Comparison of ENCODE assay signal across 8 cellular contexts in the genomic region with DNA sequence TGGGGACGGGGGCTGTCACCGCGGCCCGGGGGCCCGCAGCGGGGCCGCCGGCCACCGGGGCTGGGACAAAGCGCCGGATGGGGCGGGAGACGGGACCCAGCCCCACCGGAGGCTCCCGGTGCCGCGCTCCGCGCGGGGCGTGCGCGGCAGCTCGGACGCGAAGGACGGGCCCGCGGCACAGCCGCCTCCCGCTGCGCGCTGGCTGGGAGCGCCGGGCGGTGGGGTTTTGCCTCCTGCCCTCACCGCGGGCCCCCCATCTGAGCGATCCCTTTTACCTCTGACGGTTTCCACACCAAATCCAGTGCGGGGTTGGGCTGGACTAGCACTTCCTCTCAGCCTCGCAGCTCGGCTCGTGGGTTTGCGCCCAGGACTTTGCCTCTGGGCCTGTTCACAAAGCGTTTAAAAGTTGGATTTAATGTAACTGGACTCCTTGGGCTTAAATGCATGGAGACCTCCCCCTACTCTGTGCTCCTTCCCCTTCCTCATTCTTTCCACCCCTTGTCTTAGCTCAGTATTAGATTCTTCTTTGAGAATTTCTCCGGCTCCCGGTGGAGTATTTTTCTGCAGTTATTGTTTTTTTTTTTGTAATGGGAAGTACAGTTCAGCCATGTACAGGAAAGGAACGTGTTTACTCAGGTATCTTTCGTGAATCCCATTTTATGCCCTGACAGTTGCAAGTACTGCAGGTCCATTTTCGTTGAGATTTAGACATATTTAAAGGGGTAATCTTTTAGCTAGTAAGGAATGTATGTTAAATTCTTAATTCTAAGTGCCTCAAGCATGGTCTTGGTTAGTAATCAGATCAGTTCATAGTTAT. TPM values are rescaled to one million over a fixed set of nuclear protein-coding genes. Genes with fewer than 3 reads are reported as not detected.
DNase-seq lines count a peak whose midpoint lies in the region; ATAC-seq and TF ChIP-seq lines count a peak whose summit lies in the region.

No MANE protein-coding gene starts in this region.

- TF ChIP-seq CTCF in AG10803 (conservative IDR thresholded peaks at IDR 0.05; ENCODE audit: low read length) (no peak), suprapubic skin (IDR thresholded peaks at IDR 0.05) (no peak)
- TF ChIP-seq CTCF in activated CD8-positive, alpha-beta T cell treated with anti-CD3 and anti-CD28 coated beads for 36 hours (IDR thresholded peaks at IDR 0.05) = no peak

- H3K4me3 ChIP-seq in AG10803 (ENCODE audit: low read length) = peak overlapping the region; percentile 73
- H3K4me3 ChIP-seq in suprapubic skin = peak overlapping the region; percentile 76

- H3K9me3 ChIP-seq in suprapubic skin = no peaks in the 10 kb centered on the region

- ATAC-seq in GM18520 (IDR thresholded peaks at IDR 0.05; ENCODE audit: unreplicated experiment) (peak; percentile 27), HG03064 (IDR thresholded peaks at IDR 0.05; ENCODE audit: low read depth, unreplicated experiment) (peak; percentile 46)
- peak; percentile 35 for ATAC-seq in activated CD8-positive, alpha-beta T cell treated with anti-CD3 and anti-CD28 coated beads for 36 hours

- no peaks in the 10 kb centered on the region for H3K9me3 Mint-ChIP-seq in activated CD8-positive, alpha-beta T cell treated with anti-CD3 and anti-CD28 coated beads for 36 hours

- no peak overlapping the region for H3K27ac Mint-ChIP-seq in activated CD8-positive, alpha-beta T cell treated with anti-CD3 and anti-CD28 coated beads for 36 hours

- peaks cover 37% of the 10 kb centered on the region for H3K27me3 Mint-ChIP-seq in activated CD8-positive, alpha-beta T cell treated with anti-CD3 and anti-CD28 coated beads for 36 hours

- no peaks in the 10 kb centered on the region for H3K36me3 Mint-ChIP-seq in activated CD8-positive, alpha-beta T cell treated with anti-CD3 and anti-CD28 coated beads for 36 hours (ENCODE audit: low read depth)

- H3K4me1 Mint-ChIP-seq in activated CD8-positive, alpha-beta T cell treated with anti-CD3 and anti-CD28 coated beads for 36 hours (ENCODE audit: low read depth) = peaks cover 13% of the 10 kb centered on the region

- intact Hi-C loops in activated CD8-positive, alpha-beta T cell treated with anti-CD3 and anti-CD28 coated beads for 36 hours (cut with micrococcal nuclease) = no loop called here

- no peaks in the 10 kb centered on the region for H3K27me3 ChIP-seq in suprapubic skin

- H3K4me1 ChIP-seq in suprapubic skin = peaks cover 39% of the 10 kb centered on the region

- DNase-seq in AG10803 (ENCODE audit: low read depth) = peak; percentile 50
- peak; percentile 16 for DNase-seq in NCI-H446 treated with DMSO at 0.1 percent for 48 hours (lab: John Stamatoyannopoulos, UW)
- DNase-seq in activated CD8-positive, alpha-beta T cell treated with anti-CD3 and anti-CD28 coated beads for 36 hours = peak; percentile 35
- DNase-seq in erythroblast (lab: John Stamatoyannopoulos, UW) = peak; percentile 75 to 83
- peak; percentile 48 for DNase-seq in mucosa of gallbladder (ENCODE audit: low spot score)
- peak; percentile 77 to 85 for DNase-seq in suprapubic skin (ENCODE audit: low spot score in 2 of 2)

- TF ChIP-seq POLR2A in erythroblast (IDR thresholded peaks at IDR 0.05; ENCODE audit: low read length) (no peak), suprapubic skin (IDR thresholded peaks at IDR 0.05) (no peak)

- POLR2A ChIA-PET in activated CD8-positive, alpha-beta T cell treated with anti-CD3 and anti-CD28 coated beads for 36 hours (lab: Charles Lee) = interaction anchor here (0.6 to 1.3 kb wide), 2 partner anchors 269 to 637 kb away, joined by 3 read pairs; a partner anchor contains a TSS

- 2% methylated on average over 34 of the region's 51 CpGs for WGBS in suprapubic skin

- CTCF ChIA-PET in activated CD8-positive, alpha-beta T cell treated with anti-CD3 and anti-CD28 coated beads for 36 hours (lab: Charles Lee) = interaction anchor here (0.7 to 1.8 kb wide), 11 partner anchors 10 to 498 kb away, joined by 3 to 5 read pairs (median 4); no protein-coding TSS in a partner anchor

- TF ChIP-seq EP300 in suprapubic skin (IDR thresholded peaks at IDR 0.05) = no peak

- H3K4me3 Mint-ChIP-seq in activated CD8-positive, alpha-beta T cell treated with anti-CD3 and anti-CD28 coated beads for 36 hours = peak overlapping the region; percentile 73

- peak overlapping the region; percentile 96 for H3K27ac ChIP-seq in suprapubic skin

- no peaks in the 10 kb centered on the region for H3K36me3 ChIP-seq in suprapubic skin

RNA-seq across cellular contexts. Expression of a gene that starts 0.7 kb away (rescaled TPM):
- 1 to 10 TPM in 1 of 2 experiments, under 1 TPM in 1; 0.32 to 1.0 TPM for total RNA-seq in activated CD8-positive, alpha-beta T cell treated with anti-CD3 and anti-CD28 coated beads for 36 hours
- 43.2 TPM for total RNA-seq in mucosa of gallbladder
- total RNA-seq in suprapubic skin = 10 to 100 TPM; 24.7 to 46.2 (median 34.8) TPM

Comparison
In these comparisons a context has a peak if more than half of its experiments do, and no peak if none do; other contexts are left out.
1. Peak in every context shown above with its lines: DNase-seq, ATAC-seq, H3K4me3 ChIP-seq and H3K27ac ChIP-seq.
2. DNase-seq: peak in every context shown above with its lines; median percentile 81 in suprapubic skin; 79 in erythroblast; 50 in AG10803; 48 in mucosa of gallbladder; 35 in activated CD8-positive, alpha-beta T cell treated with anti-CD3 and anti-CD28 coated beads for 36 hours; 16 in NCI-H446 treated with DMSO at 0.1 percent for 48 hours.
3. RNA of a gene that starts 0.7 kb away (total RNA-seq): 43.2 TPM in mucosa of gallbladder (single experiment) and 24.7 to 46.2 TPM in suprapubic skin; 0.32 to 1.0 TPM in activated CD8-positive, alpha-beta T cell treated with anti-CD3 and anti-CD28 coated beads for 36 hours; every median in the first group is over 10 times any median in the second.